9 cellular contexts compared by ENCODE assay signal in genomic region chr10:11236234-11236633, GRCh38.
A peak's percentile ranks its signal among the peaks of the same experiment; 100 is the strongest.
DNase-seq lines count a peak whose midpoint lies in the region; ATAC-seq and TF ChIP-seq lines count a peak whose summit lies in the region.
"Had no signal": no experiment of that assay in that cellular context is flagged by ENCODE, and none has a peak within 500 bp of the region (broad histone marks: within the 10 kb centered on the region; RNA-seq: fewer than 3 reads in every experiment).

No MANE protein-coding gene starts in this region.

- H3K36me3 ChIP-seq in GM06990 (ENCODE audit: control insufficient read depth, insufficient read depth, low read length) (peaks cover 6% of the 10 kb centered on the region), colonic mucosa (no peaks in the 10 kb centered on the region)

- H3K27ac ChIP-seq in colonic mucosa: no peak overlapping the region

- CTCF ChIA-PET in HEK293T (lab: Yijun Ruan, JAX): interaction anchor here (1.3 kb wide), 1 partner anchor 71 kb away, joined by 3 read pairs; no protein-coding TSS in a partner anchor

- H3K4me3 ChIP-seq in GM06990 (replicated peaks; ENCODE audit: low read depth, low read length) (no peak overlapping the region), colonic mucosa (no peak overlapping the region)

- H3K27me3 ChIP-seq in GM06990 (replicated peaks; ENCODE audit: control insufficient read depth, insufficient read depth, low read length) (no peaks in the 10 kb centered on the region), colonic mucosa (no peaks in the 10 kb centered on the region)

- H3K4me1 ChIP-seq in colonic mucosa: no peaks in the 10 kb centered on the region

- intact Hi-C loops in colonic mucosa (cut with DNase I): no loop called here

- POLR2A ChIA-PET in HEK293T (lab: Yijun Ruan, JAX): no interaction called here

- ATAC-seq in GM19455 (IDR thresholded peaks at IDR 0.05; ENCODE audit: unreplicated experiment) (peak; percentile 63), HG03103 (IDR thresholded peaks at IDR 0.05; ENCODE audit: low read depth, unreplicated experiment) (peak; percentile 52)
- ATAC-seq: sciatic nerve had no signal

- no peak overlapping the region for H3K9ac ChIP-seq in colonic mucosa (ENCODE audit: low read depth in 2 of 2, low read length in 2 of 2)

- TF ChIP-seq CTCF in GM06990 (IDR thresholded peaks at IDR 0.05; ENCODE audit: insufficient read depth, low read length, poor library complexity, severe bottlenecking): no peak
- TF ChIP-seq CTCF in colonic mucosa (IDR thresholded peaks at IDR 0.05): no peak

- no peaks in the 10 kb centered on the region for H3K9me3 ChIP-seq in colonic mucosa

- peak; percentile 38 for DNase-seq in GM06990 (ENCODE audit: extremely low read depth, insufficient read length)
- DNase-seq in activated naive CD4-positive, alpha-beta T cell treated with anti-CD3 and anti-CD28 coated beads, Interleukin-2, amount 50 U/mL, for 16 hours: peak; percentile 41
- DNase-seq in colonic mucosa: no peak
- DNase-seq in HEK293T (ENCODE audit: extremely low spot score): no peak
- no peak for DNase-seq in NCI-H187 (lab: John Stamatoyannopoulos, UW)
- no peak for DNase-seq in T-helper 9 cell

TF ChIP-seq in HEK293T, 16 proteins besides CTCF, POLR2A, EP300 and RAD21:
- TF ChIP-seq FOXK2 (IDR thresholded peaks at IDR 0.05): no peak
- no peak for TF ChIP-seq TARDBP (IDR thresholded peaks at IDR 0.05)
- TF ChIP-seq L3MBTL2 (conservative IDR thresholded peaks at IDR 0.05): no peak
- no peak for TF ChIP-seq LEF1 (IDR thresholded peaks at IDR 0.05; ENCODE audit: borderline replicate concordance)
- TF ChIP-seq HDGF (IDR thresholded peaks at IDR 0.05; ENCODE audit: borderline replicate concordance): no peak
- no peak for TF ChIP-seq ARNT (IDR thresholded peaks at IDR 0.05)
- no peak for TF ChIP-seq FOXM1 (IDR thresholded peaks at IDR 0.05; ENCODE audit: borderline replicate concordance)
- TF ChIP-seq BHLHE40 (IDR thresholded peaks at IDR 0.05; ENCODE audit: borderline replicate concordance): no peak
- TF ChIP-seq SUZ12 (IDR thresholded peaks at IDR 0.05): no peak
- TF ChIP-seq SP1 (IDR thresholded peaks at IDR 0.05): no peak
- TF ChIP-seq PKNOX1 (IDR thresholded peaks at IDR 0.05): no peak
- TF ChIP-seq ZNF384 (IDR thresholded peaks at IDR 0.05): no peak
- no peak for TF ChIP-seq FOXA1 (IDR thresholded peaks at IDR 0.05)
- no peak for TF ChIP-seq CTBP1 (IDR thresholded peaks at IDR 0.05; ENCODE audit: borderline replicate concordance)
- no peak for TF ChIP-seq NFRKB (IDR thresholded peaks at IDR 0.05)
- no peak for TF ChIP-seq ELF4 (IDR thresholded peaks at IDR 0.05)

Comparison
In these comparisons a context has a peak if more than half of its experiments do, and no peak if none do; other contexts are left out.
1. DNase-seq: peak in GM06990 (single experiment) and activated naive CD4-positive, alpha-beta T cell treated with anti-CD3 and anti-CD28 coated beads, Interleukin-2, amount 50 U/mL, for 16 hours (single experiment); none in colonic mucosa (single experiment), HEK293T (single experiment), NCI-H187 (0 of 2) and T-helper 9 cell (single experiment).